8 cellular contexts compared by ENCODE assay signal in the genomic region with DNA sequence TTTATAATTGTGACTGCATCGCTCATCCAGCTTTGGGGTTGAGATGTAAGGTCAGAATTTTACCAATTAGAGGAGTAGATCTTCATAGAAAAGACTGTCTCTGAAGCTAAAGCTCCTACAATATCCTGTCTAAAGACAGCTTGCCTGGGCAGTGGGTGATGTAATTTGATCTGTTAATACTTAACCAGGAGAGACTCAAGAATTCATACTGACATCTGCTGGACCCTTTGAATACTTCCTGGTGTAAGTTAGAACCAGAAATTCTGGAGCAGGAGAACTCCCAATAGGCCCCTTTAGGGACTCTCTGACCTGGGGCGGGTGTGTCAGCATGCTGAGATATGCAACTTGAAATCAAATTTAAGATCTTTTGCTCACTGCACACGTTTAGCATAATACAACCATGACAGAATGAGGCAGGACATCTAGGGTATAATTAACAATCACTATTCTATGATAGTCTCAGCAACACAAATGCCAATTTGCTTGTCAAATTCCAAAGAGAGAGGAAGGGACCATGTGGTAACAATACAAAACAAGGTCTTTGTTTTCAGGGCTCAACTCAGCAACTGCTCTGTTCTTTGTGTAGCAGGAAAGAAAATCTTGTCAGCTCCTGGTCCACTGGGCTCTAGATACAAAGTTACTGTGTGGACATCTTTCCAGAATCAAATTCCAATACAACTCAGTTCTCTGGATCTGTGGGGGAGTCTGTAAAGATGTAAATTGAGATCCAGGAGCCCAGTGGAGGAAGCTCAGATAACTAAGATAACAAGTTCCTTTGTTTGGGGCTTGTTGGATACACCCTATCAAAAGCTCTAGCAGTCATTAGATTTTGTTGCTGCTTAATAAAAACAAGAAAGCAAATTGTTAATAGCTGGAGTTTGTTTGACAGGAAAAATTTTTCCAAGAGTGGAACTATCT.
DNase-seq lines count a peak whose midpoint lies in the region; ATAC-seq and TF ChIP-seq lines count a peak whose summit lies in the region.

No MANE protein-coding gene starts in this region.

- no peaks in the 10 kb centered on the region for H3K27me3 ChIP-seq in AG04450 (ENCODE audit: control insufficient read depth, insufficient read depth, low read length)

- H3K4me3 ChIP-seq in AG04450 (ENCODE audit: low read depth, low read length) = no peak overlapping the region

- peaks cover 6% of the 10 kb centered on the region for H3K27me3 Mint-ChIP-seq in T-helper 2 cell treated with Interferon-gamma antibody and Interleukin-4, amounts not matched to agents 5 μg/mL and 100 μg/mL, for 36 hours (ENCODE audit: low read depth)

- CTCF ChIA-PET in AG04450 (lab: Charles Lee) = interaction anchor here (1.4 kb wide), 1 partner anchor 158 kb away, joined by 6 read pairs; no protein-coding TSS in a partner anchor

- in situ Hi-C loops in G401 (cut with HindIII; ENCODE audit: low sequenced_read_pairs) = no loop called here

- 0 out of 2 replicates have a peak, but pooled peaks have one; percentile 19 for TF ChIP-seq CTCF in AG04450 (IDR thresholded peaks at IDR 0.05; ENCODE audit: low read depth, low read length)

- no peaks in the 10 kb centered on the region for H3K9me3 ChIP-seq in AG04450 (ENCODE audit: control insufficient read depth, insufficient read depth, low read length)

- DNase-seq in AG04450 (ENCODE audit: low read depth, low spot score) (no peak), NCI-H187 treated with DMSO at 0.1 percent for 48 hours (lab: John Stamatoyannopoulos, UW) (peak; percentile 60), dedifferentiated amniotic fluid mesenchymal stem cell (ENCODE audit: extremely low spot score) (peak; percentile 26), renal cortical epithelial cell (ENCODE audit: low read depth) (peak; percentile 94), G401 (ENCODE audit: low spot score) (no peak)
- DNase-seq in T-helper 2 cell treated with Interferon-gamma antibody and Interleukin-4, amounts not matched to agents 5 μg/mL and 100 μg/mL, for 36 hours (ENCODE audit: low spot score) = no peak

- H3K27ac Mint-ChIP-seq in T-helper 2 cell treated with Interferon-gamma antibody and Interleukin-4, amounts not matched to agents 5 μg/mL and 100 μg/mL, for 36 hours = no peak overlapping the region

- no peak overlapping the region for H3K27ac ChIP-seq in AG04450 (ENCODE audit: low read depth, low read length)

- no peaks in the 10 kb centered on the region for H3K9me3 Mint-ChIP-seq in T-helper 2 cell treated with Interferon-gamma antibody and Interleukin-4, amounts not matched to agents 5 μg/mL and 100 μg/mL, for 36 hours

- ATAC-seq in GM21737 (IDR thresholded peaks at IDR 0.05; ENCODE audit: unreplicated experiment) (peak; percentile 77), GM21528 (IDR thresholded peaks at IDR 0.05; ENCODE audit: low FRiP score, unreplicated experiment) (no peak)

- POLR2A ChIA-PET in AG04450 (lab: Yijun Ruan, JAX) = no interaction called here

- H3K4me1 Mint-ChIP-seq in T-helper 2 cell treated with Interferon-gamma antibody and Interleukin-4, amounts not matched to agents 5 μg/mL and 100 μg/mL, for 36 hours (ENCODE audit: low read depth) = no peaks in the 10 kb centered on the region

- H3K4me3 Mint-ChIP-seq in T-helper 2 cell treated with Interferon-gamma antibody and Interleukin-4, amounts not matched to agents 5 μg/mL and 100 μg/mL, for 36 hours = no peak overlapping the region

- H3K36me3 Mint-ChIP-seq in T-helper 2 cell treated with Interferon-gamma antibody and Interleukin-4, amounts not matched to agents 5 μg/mL and 100 μg/mL, for 36 hours (ENCODE audit: low read depth) = no peaks in the 10 kb centered on the region

Comparison
In these comparisons a context has a peak if more than half of its experiments do, and no peak if none do; other contexts are left out.
1. DNase-seq: peak in NCI-H187 treated with DMSO at 0.1 percent for 48 hours (single experiment), dedifferentiated amniotic fluid mesenchymal stem cell (single experiment) and renal cortical epithelial cell (single experiment); none in AG04450 (single experiment), G401 (single experiment) and T-helper 2 cell treated with Interferon-gamma antibody and Interleukin-4, amounts not matched to agents 5 μg/mL and 100 μg/mL, for 36 hours (single experiment).